ENCODE assay signal across 1 cellular context in genomic region chr5:68646142-68646541, GRCh38.
TF ChIP-seq lines count a peak whose summit lies in the region.

No MANE protein-coding gene starts in this region.

TF ChIP-seq in WTC11, 78 proteins besides CTCF, POLR2A, EP300 and RAD21 (continued from another document):
- TF ChIP-seq ZBTB43 (CRISPR knock-in tag; IDR thresholded peaks at IDR 0.05) (no peak), FOXP4 (CRISPR knock-in tag; IDR thresholded peaks at IDR 0.05) (no peak), CREB1 (CRISPR knock-in tag; IDR thresholded peaks at IDR 0.05) (no peak), ZNF138 (CRISPR knock-in tag; conservative IDR thresholded peaks at IDR 0.05) (no peak), NFATC4 (CRISPR knock-in tag; IDR thresholded peaks at IDR 0.05) (no peak), FOXK1 (CRISPR knock-in tag; IDR thresholded peaks at IDR 0.05) (no peak), SP1 (CRISPR knock-in tag; conservative IDR thresholded peaks at IDR 0.05) (no peak), RORB (CRISPR knock-in tag; IDR thresholded peaks at IDR 0.05) (no peak), ZNF416 (CRISPR knock-in tag; IDR thresholded peaks at IDR 0.05) (no peak)
- TF ChIP-seq, protein P1, sequence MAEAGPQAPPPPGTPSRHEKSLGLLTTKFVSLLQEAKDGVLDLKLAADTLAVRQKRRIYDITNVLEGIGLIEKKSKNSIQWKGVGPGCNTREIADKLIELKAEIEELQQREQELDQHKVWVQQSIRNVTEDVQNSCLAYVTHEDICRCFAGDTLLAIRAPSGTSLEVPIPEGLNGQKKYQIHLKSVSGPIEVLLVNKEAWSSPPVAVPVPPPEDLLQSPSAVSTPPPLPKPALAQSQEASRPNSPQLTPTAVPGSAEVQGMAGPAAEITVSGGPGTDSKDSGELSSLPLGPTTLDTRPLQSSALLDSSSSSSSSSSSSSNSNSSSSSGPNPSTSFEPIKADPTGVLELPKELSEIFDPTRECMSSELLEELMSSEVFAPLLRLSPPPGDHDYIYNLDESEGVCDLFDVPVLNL (CRISPR knock-in tag; IDR thresholded peaks at IDR 0.05; ENCODE audit: borderline replicate concordance, low read depth): no peak
- TF ChIP-seq, protein P2, sequence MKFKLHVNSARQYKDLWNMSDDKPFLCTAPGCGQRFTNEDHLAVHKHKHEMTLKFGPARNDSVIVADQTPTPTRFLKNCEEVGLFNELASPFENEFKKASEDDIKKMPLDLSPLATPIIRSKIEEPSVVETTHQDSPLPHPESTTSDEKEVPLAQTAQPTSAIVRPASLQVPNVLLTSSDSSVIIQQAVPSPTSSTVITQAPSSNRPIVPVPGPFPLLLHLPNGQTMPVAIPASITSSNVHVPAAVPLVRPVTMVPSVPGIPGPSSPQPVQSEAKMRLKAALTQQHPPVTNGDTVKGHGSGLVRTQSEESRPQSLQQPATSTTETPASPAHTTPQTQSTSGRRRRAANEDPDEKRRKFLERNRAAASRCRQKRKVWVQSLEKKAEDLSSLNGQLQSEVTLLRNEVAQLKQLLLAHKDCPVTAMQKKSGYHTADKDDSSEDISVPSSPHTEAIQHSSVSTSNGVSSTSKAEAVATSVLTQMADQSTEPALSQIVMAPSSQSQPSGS (CRISPR knock-in tag; IDR thresholded peaks at IDR 0.05; ENCODE audit: borderline replicate concordance, low read depth): no peak
